Comparison of ENCODE assay signal across 10 cellular contexts in genomic region chr6:145904391-145904790, GRCh38. TPM values are rescaled to one million over a fixed set of nuclear protein-coding genes. Genes with fewer than 3 reads are reported as not detected.
DNase-seq lines count a peak whose midpoint lies in the region; ATAC-seq, FAIRE-seq and TF ChIP-seq lines count a peak whose summit lies in the region.
"Had no signal": no experiment of that assay in that cellular context is flagged by ENCODE, and none has a peak within 500 bp of the region (broad histone marks: within the 10 kb centered on the region; RNA-seq: fewer than 3 reads in every experiment).

No MANE protein-coding gene starts in this region.

- no peaks in the 10 kb centered on the region for H4K20me1 ChIP-seq in PC-9 (ENCODE audit: insufficient read depth)

- H2AFZ ChIP-seq in PC-9, result no peak overlapping the region

- no peaks in the 10 kb centered on the region for H3K27me3 Mint-ChIP-seq in CD8-positive, alpha-beta memory T cell
- H3K27me3 Mint-ChIP-seq: activated T-cell treated with anti-CD3 and anti-CD28 coated beads, Interleukin-2, amount 50 U/mL, for 24 hours had no signal

- in situ Hi-C loops in SK-MEL-5 (cut with HindIII; ENCODE audit: low pct_unique_long_range_greater_than_20kb, low sequenced_read_pairs), result no loop called here

- peak; percentile 76 for ATAC-seq in GM19043 (IDR thresholded peaks at IDR 0.05; ENCODE audit: low read depth, unreplicated experiment)
- ATAC-seq in HG02870 (IDR thresholded peaks at IDR 0.05; ENCODE audit: unreplicated experiment), result peak; percentile 79
- no peak for ATAC-seq in pancreas

- FAIRE-seq in pancreas (lab: Jason Lieb, UNC), result no peak

- peaks cover 0 to 4% (median 2%) of the 10 kb centered on the region in 5 donors for H3K9me3 Mint-ChIP-seq in CD8-positive, alpha-beta memory T cell

- no peak overlapping the region for H3K27ac ChIP-seq in CD8-positive, alpha-beta memory T cell (ENCODE audit: low read depth, low read length)
- H3K27ac ChIP-seq in PC-9 (no peak overlapping the region), esophagus squamous epithelium (no peak overlapping the region), pancreas (no peak overlapping the region)

- POLR2A ChIA-PET in CD8-positive, alpha-beta memory T cell (lab: Charles Lee), result no interaction called here
- POLR2A ChIA-PET in PC-9 (lab: Charles Lee; ENCODE audit: unreplicated experiment), result no interaction called here

- no peaks in the 10 kb centered on the region for H3F3A ChIP-seq in PC-9 (ENCODE audit: insufficient read depth, low read depth)

- H3K4me1 Mint-ChIP-seq in CD8-positive, alpha-beta memory T cell, result peaks cover 10 to 24% (median 18%) of the 10 kb centered on the region in 3 donors

- H3K4me3 ChIP-seq in CD8-positive, alpha-beta memory T cell (ENCODE audit: low read length), result no peak overlapping the region
- H3K4me3 ChIP-seq in PC-9 (no peak overlapping the region), esophagus squamous epithelium (no peak overlapping the region), pancreas (no peak overlapping the region), BE2C (ENCODE audit: low read depth, low read length) (no peak overlapping the region)

- 72 to 75% methylated on average over 4 of the region's 4 CpGs for WGBS in esophagus squamous epithelium, 2 donors
- WGBS in pancreas, 2 donors, result 87 to 91% methylated on average over 4 of the region's 4 CpGs

- BruUV-seq in PC-9 (replicated peaks; lab: Mats Ljungman, UMichigan), result no TSS peak

- H3K4me3 Mint-ChIP-seq in CD8-positive, alpha-beta memory T cell, result no peak overlapping the region
- H3K4me3 Mint-ChIP-seq: activated T-cell treated with anti-CD3 and anti-CD28 coated beads, Interleukin-2, amount 50 U/mL, for 24 hours had no signal

- no peaks in the 10 kb centered on the region for H3K4me1 ChIP-seq in CD8-positive, alpha-beta memory T cell (ENCODE audit: insufficient read depth, low read length)
- H3K4me1 ChIP-seq in PC-9 (replicated peaks; ENCODE audit: insufficient read depth), result no peaks in the 10 kb centered on the region
- peaks cover 0 to 3% (median 0%) of the 10 kb centered on the region in 3 donors for H3K4me1 ChIP-seq in esophagus squamous epithelium
- no peaks in the 10 kb centered on the region for H3K4me1 ChIP-seq in pancreas
- H3K4me1 ChIP-seq in BE2C, result peaks cover 9% of the 10 kb centered on the region

- CTCF ChIA-PET in CD8-positive, alpha-beta memory T cell (lab: Charles Lee), result no interaction called here
- CTCF ChIA-PET in PC-9 (lab: Charles Lee), result no interaction called here

- peaks cover 9% of the 10 kb centered on the region for H3K36me3 ChIP-seq in CD8-positive, alpha-beta memory T cell (ENCODE audit: insufficient read depth, low read length)
- H3K36me3 ChIP-seq in PC-9 (ENCODE audit: low read depth) (peaks cover 13% of the 10 kb centered on the region; the same call in 1 of the 2 replicates), esophagus squamous epithelium (peaks cover 3 to 59% (median 10%) of the 10 kb centered on the region in 3 donors), pancreas (peaks cover 0 to 16% (median 0%) of the 10 kb centered on the region in 3 donors), BE2C (peaks cover 25% of the 10 kb centered on the region)

- no peak for TF ChIP-seq POLR2A in esophagus squamous epithelium (IDR thresholded peaks at IDR 0.05)

- H3K4me2 ChIP-seq in PC-9, result no peak overlapping the region

- H3K9me2 ChIP-seq in PC-9 (ENCODE audit: insufficient read depth), result no peaks in the 10 kb centered on the region

- H3K27me3 ChIP-seq in CD8-positive, alpha-beta memory T cell (ENCODE audit: insufficient read depth, low read length, poor library complexity, severe bottlenecking), result no peaks in the 10 kb centered on the region
- H3K27me3 ChIP-seq in PC-9 (ENCODE audit: insufficient read depth, low read depth), result no peaks in the 10 kb centered on the region
- no peaks in the 10 kb centered on the region for H3K27me3 ChIP-seq in esophagus squamous epithelium
- no peaks in the 10 kb centered on the region for H3K27me3 ChIP-seq in pancreas
- no peaks in the 10 kb centered on the region for H3K27me3 ChIP-seq in BE2C

- peaks cover 30 to 66% (median 36%) of the 10 kb centered on the region in 3 donors for H3K36me3 Mint-ChIP-seq in CD8-positive, alpha-beta memory T cell

- no peaks in the 10 kb centered on the region for H3K9me3 ChIP-seq in CD8-positive, alpha-beta memory T cell (ENCODE audit: low read length)
- H3K9me3 ChIP-seq in PC-9 (ENCODE audit: insufficient read depth, low read depth) (no peaks in the 10 kb centered on the region), esophagus squamous epithelium (no peaks in the 10 kb centered on the region), pancreas (no peaks in the 10 kb centered on the region), BE2C (peaks cover 2% of the 10 kb centered on the region; the same call in 1 of the 2 replicates)

- H3K79me2 ChIP-seq in PC-9 (ENCODE audit: low read depth), result no peaks in the 10 kb centered on the region

- no peak for TF ChIP-seq CTCF in PC-9 (conservative IDR thresholded peaks at IDR 0.05)
- no peak for TF ChIP-seq CTCF in esophagus squamous epithelium (IDR thresholded peaks at IDR 0.05)
- no peak for TF ChIP-seq CTCF in pancreas (IDR thresholded peaks at IDR 0.05)
- no peak for TF ChIP-seq CTCF in BE2C (IDR thresholded peaks at IDR 0.05; ENCODE audit: low read depth, low read length)

- intact Hi-C loops in PC-9 (cut with micrococcal nuclease; ENCODE audit: unreplicated experiment), result no loop called here
- intact Hi-C loops in esophagus squamous epithelium (cut with DNase I), result no loop called here
- intact Hi-C loops in pancreas (cut with DNase I), result no loop called here

- no peak for DNase-seq in CD8-positive, alpha-beta memory T cell
- DNase-seq in SK-MEL-5 (ENCODE audit: low read depth, low spot score) (peak; percentile 60), PC-9 (no peak), esophagus squamous epithelium (lab: John Stamatoyannopoulos, UW) (no peak), pancreas (no peak), BE2C (no peak)
- DNase-seq: activated T-cell treated with anti-CD3 and anti-CD28 coated beads, Interleukin-2, amount 50 U/mL, for 24 hours; SIG-M5 had no signal

- peak overlapping the region in 6 of 8 donors; percentile 1 to 84 (median 46) for H3K27ac Mint-ChIP-seq in CD8-positive, alpha-beta memory T cell

RNA-seq across cellular contexts. Expression of gene SHPRH, which starts 59.8 kb away (rescaled TPM):
- 10 to 100 TPM; 13.4 to 15.0 TPM for total RNA-seq in CD8-positive, alpha-beta memory T cell
- polyA plus RNA-seq in CD8-positive, alpha-beta memory T cell, result 8.1 TPM
- 5.4 and 6.5 TPM in 2 replicates for total RNA-seq in SK-MEL-5 (2014; rRNA removed; shearing (Covaris generic))
- 3.2 and 6.0 TPM in 2 replicates for polyA plus RNA-seq in SK-MEL-5 (2015; cell fraction: cytosol; rRNA removed)
- polyA plus RNA-seq in SK-MEL-5 (2015; cell fraction: nucleus; rRNA removed), result 18.7 and 22.7 TPM in 2 replicates
- total RNA-seq in PC-9 (2021) (9.0 and 10.0 TPM in 2 replicates), esophagus squamous epithelium (10 to 100 TPM in 2 of 4 donors, 1 to 10 TPM in 2; 8.7 to 28.8 (median 13.0) TPM), pancreas (10 to 100 TPM in 1 of 6 donors, 1 to 10 TPM in 5; 6.3 to 12.0 (median 8.0) TPM)
- polyA plus RNA-seq in pancreas, result 1 to 10 TPM; 2.7 to 3.5 TPM
- polyA plus RNA-seq in BE2C (2012; ENCODE audit: insufficient read depth, insufficient read length, low read depth), result 7.1 TPM

Comparison
In these comparisons a context has a peak if more than half of its experiments do, and no peak if none do; other contexts are left out.
1. ATAC-seq: peak in GM19043 (single experiment) and HG02870 (single experiment); none in pancreas (0 of 4).